4 cellular contexts compared by ENCODE assay signal in genomic region chr19:55980415-55980814, GRCh38. TPM values are rescaled to one million over a fixed set of nuclear protein-coding genes. Genes with fewer than 3 reads are reported as not detected.
"Had no signal": no experiment of that assay in that cellular context is flagged by ENCODE, and none has a peak within 500 bp of the region (broad histone marks: within the 10 kb centered on the region; RNA-seq: fewer than 3 reads in every experiment).

No MANE protein-coding gene starts in this region.

- DNase-seq: GDM1, GF-D8 had no signal

- ATAC-seq: GM12878 had no signal

RNA-seq across cellular contexts. Expression of gene NLRP5, which starts 6.2 kb away (rescaled TPM):
- total RNA-seq: G401, GM12878 had no signal

RNA-seq across cellular contexts. Expression of gene NLRP8, which starts 32.8 kb away (rescaled TPM):
- total RNA-seq: G401, GM12878 had no signal

RNA-seq across cellular contexts. Expression of gene NLRP13, which starts 48.3 kb away (rescaled TPM):
- total RNA-seq: G401, GM12878 had no signal
